9 cellular contexts compared by ENCODE assay signal in the genomic region with DNA sequence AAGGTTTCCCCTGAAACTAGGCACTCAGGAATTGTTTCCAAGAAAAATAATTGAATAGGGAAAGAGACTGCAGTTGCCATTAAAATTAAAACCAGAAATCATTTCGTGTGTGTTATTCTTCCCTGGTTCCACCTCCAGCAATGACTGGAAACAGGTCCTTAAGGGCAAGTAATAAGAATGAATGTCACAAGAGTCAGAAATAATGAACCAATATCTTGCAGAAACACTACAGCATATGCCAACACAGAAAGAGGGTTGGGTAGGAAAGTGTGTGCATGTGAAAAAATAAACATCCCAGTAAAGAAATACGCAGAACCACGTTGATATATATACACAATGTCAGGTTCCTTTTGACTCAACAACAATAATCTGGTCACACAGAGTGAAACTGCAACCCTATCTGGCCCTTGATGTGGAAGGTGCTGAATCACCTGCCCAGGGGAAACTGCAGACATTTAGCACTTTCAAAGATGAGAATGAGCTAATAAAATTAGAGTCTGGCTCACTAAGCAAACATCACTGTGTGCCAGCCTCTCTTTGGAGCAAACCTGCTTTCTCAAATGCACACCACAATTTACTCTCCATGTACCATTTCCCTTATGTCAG. TPM values are rescaled to one million over a fixed set of nuclear protein-coding genes. Genes with fewer than 3 reads are reported as not detected.
DNase-seq lines count a peak whose midpoint lies in the region; ATAC-seq and TF ChIP-seq lines count a peak whose summit lies in the region.
"Had no signal": no experiment of that assay in that cellular context is flagged by ENCODE, and none has a peak within 500 bp of the region (broad histone marks: within the 10 kb centered on the region; RNA-seq: fewer than 3 reads in every experiment).

No MANE protein-coding gene starts in this region.

- in situ Hi-C loops in Panc1 (cut with HindIII; ENCODE audit: low pct_unique_long_range_greater_than_20kb, low sequenced_read_pairs) = no loop called here

- H2BK15ac ChIP-seq in mesenchymal stem cell (ENCODE audit: low read depth, poor library complexity, severe bottlenecking) = no peak overlapping the region

- DNase-seq in DMS79 (lab: John Stamatoyannopoulos, UW) (peak; percentile 43), Panc1 (ENCODE audit: low read depth, low spot score) (peak; percentile 41), progenitor cell of endocrine pancreas (ENCODE audit: low spot score, unreplicated experiment) (no peak), mesenchymal stem cell (no peak)
- peak; percentile 39 for DNase-seq in stimulated activated CD8-positive, alpha-beta memory T cell treated with anti-CD3 and anti-CD28 coated beads, Interleukin-4, amount 100 ng/mL, for 48 hours
- DNase-seq in central memory CD4-positive, alpha-beta T cell = no peak

- POLR2A ChIA-PET in Panc1 (lab: Charles Lee) = interaction anchor here (0.6 kb wide), 1 partner anchor 428 kb away, joined by 3 read pairs; no protein-coding TSS in a partner anchor

- no peak overlapping the region for H2BK120ac ChIP-seq in mesenchymal stem cell (ENCODE audit: low read depth, low read length)

- H3K9ac ChIP-seq in mesenchymal stem cell (ENCODE audit: low read length) = no peak overlapping the region

- H4K8ac ChIP-seq in mesenchymal stem cell (ENCODE audit: low read length) = no peak overlapping the region

- no peaks in the 10 kb centered on the region for H3K79me1 ChIP-seq in mesenchymal stem cell (replicated peaks; ENCODE audit: low read length, poor library complexity, severe bottlenecking)

- H3K36me3 Mint-ChIP-seq in progenitor cell of endocrine pancreas (ENCODE audit: insufficient read depth) = no peaks in the 10 kb centered on the region

- H3K4me1 ChIP-seq in Panc1 (ENCODE audit: control insufficient read depth, insufficient read depth, low read length) (0 out of 2 replicates have a peak, but pooled peaks cover 4% of the 10 kb centered on the region), mesenchymal stem cell (ENCODE audit: control insufficient read depth, insufficient read depth, low read depth, low read length) (no peaks in the 10 kb centered on the region)

- H3K9me3 ChIP-seq in Panc1 (ENCODE audit: control insufficient read depth, insufficient read depth, low read depth, low read length) = no peaks in the 10 kb centered on the region
- H3K9me3 ChIP-seq in mesenchymal stem cell (ENCODE audit: control insufficient read depth, low read length) = no peaks in the 10 kb centered on the region

- BruUV-seq in Panc1 (replicated peaks; lab: Mats Ljungman, UMichigan) = no TSS peak

- no peak overlapping the region for H3K4me3 Mint-ChIP-seq in progenitor cell of endocrine pancreas (ENCODE audit: low read depth)
- H3K4me3 Mint-ChIP-seq: naive thymus-derived CD4-positive, alpha-beta T cell had no signal

- no peaks in the 10 kb centered on the region for H3K36me3 ChIP-seq in Panc1 (ENCODE audit: control insufficient read depth, insufficient read depth, low read length)
- H3K36me3 ChIP-seq in mesenchymal stem cell (ENCODE audit: control insufficient read depth in 1 of 2, insufficient read depth in 2 of 2, low read depth in 1 of 2, low read length in 2 of 2) = no peaks in the 10 kb centered on the region

- no peak overlapping the region for H2AK5ac ChIP-seq in mesenchymal stem cell (ENCODE audit: low read length, severe bottlenecking)

- no peaks in the 10 kb centered on the region for H3K27me3 Mint-ChIP-seq in progenitor cell of endocrine pancreas
- H3K27me3 Mint-ChIP-seq: naive thymus-derived CD4-positive, alpha-beta T cell had no signal

- H3K18ac ChIP-seq in mesenchymal stem cell (ENCODE audit: low read depth in 1 of 2, low read length in 2 of 2) = no peak overlapping the region

- H3K4me3 ChIP-seq in Panc1 (ENCODE audit: low read depth in 2 of 2, low read length in 2 of 2) = no peak overlapping the region
- H3K4me3 ChIP-seq in mesenchymal stem cell (ENCODE audit: insufficient read depth in 1 of 2, low read depth in 1 of 2, low read length in 2 of 2) = no peak overlapping the region

- WGBS in mesenchymal stem cell = 79% methylated on average over 3 of the region's 3 CpGs

- no peak overlapping the region for H2BK12ac ChIP-seq in mesenchymal stem cell (ENCODE audit: low read length in 2 of 2)

- CTCF ChIA-PET in Panc1 (lab: Charles Lee) = no interaction called here

- H3K9me3 Mint-ChIP-seq in progenitor cell of endocrine pancreas (ENCODE audit: low read depth) = no peaks in the 10 kb centered on the region
- H3K9me3 Mint-ChIP-seq: naive thymus-derived CD4-positive, alpha-beta T cell had no signal

- H3K4me1 Mint-ChIP-seq in progenitor cell of endocrine pancreas (ENCODE audit: low read depth) = no peaks in the 10 kb centered on the region

- H3K23ac ChIP-seq in mesenchymal stem cell (ENCODE audit: low read length in 2 of 2) = no peak overlapping the region

- H3K14ac ChIP-seq in mesenchymal stem cell (ENCODE audit: low read length in 2 of 2) = no peak overlapping the region

- no peak overlapping the region for H3K27ac Mint-ChIP-seq in progenitor cell of endocrine pancreas
- H3K27ac Mint-ChIP-seq: naive thymus-derived CD4-positive, alpha-beta T cell had no signal

- H3K27ac ChIP-seq in Panc1 (ENCODE audit: low read length) (no peak overlapping the region), mesenchymal stem cell (ENCODE audit: low read length, poor library complexity, severe bottlenecking) (no peak overlapping the region)

- intact Hi-C loops in Panc1 (cut with micrococcal nuclease; ENCODE audit: unreplicated experiment) = loop anchor here (5.0 to 10.0 kb wide), 3 partner anchors 308 to 905 kb away; no protein-coding TSS in a partner anchor

- ATAC-seq in GM19372 (IDR thresholded peaks at IDR 0.05; ENCODE audit: low read depth, unreplicated experiment) = peak; percentile 84
- peak; percentile 80 for ATAC-seq in HG03196 (IDR thresholded peaks at IDR 0.05; ENCODE audit: unreplicated experiment)
- no peak for ATAC-seq in Panc1
- ATAC-seq: naive thymus-derived CD4-positive, alpha-beta T cell had no signal

- H3K4me2 ChIP-seq in mesenchymal stem cell (ENCODE audit: low read length, poor library complexity, severe bottlenecking) = no peak overlapping the region

- H2AFZ ChIP-seq in mesenchymal stem cell (ENCODE audit: low read depth, low read length) = no peak overlapping the region

- H2BK5ac ChIP-seq in mesenchymal stem cell (ENCODE audit: low read depth, low read length, poor library complexity, severe bottlenecking) = no peak overlapping the region

- TF ChIP-seq CTCF in Panc1 (IDR thresholded peaks at IDR 0.05) (no peak), progenitor cell of endocrine pancreas (IDR thresholded peaks at IDR 0.05; ENCODE audit: unreplicated experiment) (no peak)

- H3K4ac ChIP-seq in mesenchymal stem cell (ENCODE audit: low read depth in 1 of 2, low read length in 2 of 2) = no peak overlapping the region

- no peaks in the 10 kb centered on the region for H3K27me3 ChIP-seq in Panc1 (ENCODE audit: control insufficient read depth, insufficient read depth, low read length)
- H3K27me3 ChIP-seq in mesenchymal stem cell (ENCODE audit: control insufficient read depth in 1 of 2, insufficient read depth in 1 of 2, low read length in 2 of 2) = no peaks in the 10 kb centered on the region

- H4K91ac ChIP-seq in mesenchymal stem cell (ENCODE audit: low read length) = no peak overlapping the region

RNA-seq across cellular contexts. Expression of a gene that starts 15.1 kb away (rescaled TPM):
- total RNA-seq in Panc1 (2021; ENCODE audit: unreplicated experiment) (not detected), progenitor cell of endocrine pancreas (not detected in 2 replicates)
- polyA plus RNA-seq in Panc1 (2012; ENCODE audit: insufficient read length) = not detected
- polyA plus RNA-seq in mesenchymal stem cell (2013, experiment 1 of 2) = not detected
- polyA plus RNA-seq in mesenchymal stem cell (2013, experiment 2 of 2) = not detected
- total RNA-seq: naive thymus-derived CD4-positive, alpha-beta T cell had no signal
- polyA plus RNA-seq: naive thymus-derived CD4-positive, alpha-beta T cell had no signal

Comparison
In these comparisons a context has a peak if more than half of its experiments do, and no peak if none do; other contexts are left out.
1. DNase-seq: peak in DMS79 (single experiment), Panc1 (single experiment) and stimulated activated CD8-positive, alpha-beta memory T cell treated with anti-CD3 and anti-CD28 coated beads, Interleukin-4, amount 100 ng/mL, for 48 hours (single experiment); none in progenitor cell of endocrine pancreas (single experiment), central memory CD4-positive, alpha-beta T cell (single experiment) and mesenchymal stem cell (single experiment).